In the genomic region with DNA sequence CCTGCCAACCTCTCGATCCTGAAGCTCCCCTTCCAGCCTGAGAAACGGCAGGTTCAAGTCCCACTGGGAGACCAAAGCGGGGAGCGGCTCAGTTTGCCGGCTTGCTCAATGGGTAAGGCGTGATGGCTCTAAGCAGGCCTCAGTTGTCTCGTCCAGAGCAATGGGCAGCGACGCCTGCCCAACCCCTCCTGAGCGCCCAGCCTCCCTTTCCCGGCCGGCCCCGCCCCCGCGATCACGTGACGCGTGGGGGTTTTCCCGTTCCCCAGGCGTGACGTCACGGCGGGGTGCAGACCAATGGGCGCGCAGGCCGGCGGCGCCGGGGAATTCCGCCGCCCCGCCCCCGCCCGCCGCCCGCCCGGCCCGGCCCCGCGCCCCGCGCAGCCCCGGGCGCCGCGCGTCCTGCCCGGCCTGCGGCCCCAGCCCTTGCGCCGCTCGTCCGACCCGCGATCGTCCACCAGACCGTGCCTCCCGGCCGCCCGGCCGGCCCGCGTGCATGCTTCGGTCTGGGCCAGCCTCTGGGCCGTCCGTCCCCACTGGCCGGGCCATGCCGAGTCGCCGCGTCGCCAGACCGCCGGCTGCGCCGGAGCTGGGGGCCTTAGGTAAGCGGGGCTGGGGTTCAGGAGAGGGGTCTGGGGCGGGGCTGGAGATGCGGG, we compare ENCODE assay signal across 8 cellular contexts. TPM values are rescaled to one million over a fixed set of nuclear protein-coding genes. Genes with fewer than 3 reads are reported as not detected.
DNase-seq lines count a peak whose midpoint lies in the region; ATAC-seq and TF ChIP-seq lines count a peak whose summit lies in the region.

A gene with protein sequence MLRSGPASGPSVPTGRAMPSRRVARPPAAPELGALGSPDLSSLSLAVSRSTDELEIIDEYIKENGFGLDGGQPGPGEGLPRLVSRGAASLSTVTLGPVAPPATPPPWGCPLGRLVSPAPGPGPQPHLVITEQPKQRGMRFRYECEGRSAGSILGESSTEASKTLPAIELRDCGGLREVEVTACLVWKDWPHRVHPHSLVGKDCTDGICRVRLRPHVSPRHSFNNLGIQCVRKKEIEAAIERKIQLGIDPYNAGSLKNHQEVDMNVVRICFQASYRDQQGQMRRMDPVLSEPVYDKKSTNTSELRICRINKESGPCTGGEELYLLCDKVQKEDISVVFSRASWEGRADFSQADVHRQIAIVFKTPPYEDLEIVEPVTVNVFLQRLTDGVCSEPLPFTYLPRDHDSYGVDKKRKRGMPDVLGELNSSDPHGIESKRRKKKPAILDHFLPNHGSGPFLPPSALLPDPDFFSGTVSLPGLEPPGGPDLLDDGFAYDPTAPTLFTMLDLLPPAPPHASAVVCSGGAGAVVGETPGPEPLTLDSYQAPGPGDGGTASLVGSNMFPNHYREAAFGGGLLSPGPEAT (plus strand): TSS at position 378 of the 653 bp plus-strand sequence. CDS start 116 bp downstream, at position 494.

- peaks cover 0 to 2% of the 10 kb centered on the region in 2 donors for H3K36me3 ChIP-seq in body of pancreas (replicated peaks in 1 of 2; ENCODE audit: insufficient read depth in 1 of 2, low read depth in 2 of 2)
- peaks cover 0 to 10% of the 10 kb centered on the region in 2 donors for H3K36me3 ChIP-seq in gastrocnemius medialis

- no peaks in the 10 kb centered on the region for H3K27me3 ChIP-seq in body of pancreas
- H3K27me3 ChIP-seq in gastrocnemius medialis: no peaks in the 10 kb centered on the region

- no peak for TF ChIP-seq CTCF in body of pancreas (IDR thresholded peaks at IDR 0.05)
- TF ChIP-seq CTCF in gastrocnemius medialis (IDR thresholded peaks at IDR 0.05 in 4 of 5, conservative IDR thresholded peaks at IDR 0.05 in 1 of 5): peak in 1 of 5 experiments; percentile 18

- in situ Hi-C loops in gastrocnemius medialis (cut with MboI; ENCODE audit: low sequenced_read_pairs in 4 of 4): no loop called here

- TF ChIP-seq POLR2A in body of pancreas (IDR thresholded peaks at IDR 0.05) (no peak), gastrocnemius medialis (IDR thresholded peaks at IDR 0.05) (no peak)

- 2% methylated on average over 64 of the region's 79 CpGs; no CpG with 5 or more reads in 1 of the 2 donors for WGBS in body of pancreas, 2 donors

- ATAC-seq in HG02943 (IDR thresholded peaks at IDR 0.05; ENCODE audit: low read depth, unreplicated experiment) (peak; percentile 40), body of pancreas (peak; percentile 81), gastrocnemius medialis (peak; percentile 80 to 84)

- DNase-seq in DMS79 treated with DMSO at 0.1 percent for 48 hours (lab: John Stamatoyannopoulos, UW): peak; percentile 35
- DNase-seq in DMS79 (lab: John Stamatoyannopoulos, UW): no peak
- DNase-seq in NCI-H2029 (lab: John Stamatoyannopoulos, UW): peak; percentile 79
- DNase-seq in UCSD-AML1 (lab: John Stamatoyannopoulos, UW; ENCODE audit: unreplicated experiment): peak; percentile 95
- peak; percentile 95 to 96 (median 96) for DNase-seq in body of pancreas
- peak; percentile 88 to 92 for DNase-seq in gastrocnemius medialis

- peaks cover 15% of the 10 kb centered on the region for H3K4me1 ChIP-seq in body of pancreas
- H3K4me1 ChIP-seq in gastrocnemius medialis: peaks cover 0 to 8% of the 10 kb centered on the region in 2 donors

- peak within 1 kb of the TSS; percentile 50 to 74 for H3K4me3 ChIP-seq in body of pancreas
- H3K4me3 ChIP-seq in iPS-11a (ENCODE audit: low read depth, low read length): peak within 1 kb of the TSS; percentile 60
- H3K4me3 ChIP-seq in gastrocnemius medialis: peak within 1 kb of the TSS; percentile 74 to 95 (median 92)

- intact Hi-C loops in body of pancreas (cut with DNase I) (no loop called here), gastrocnemius medialis (cut with DNase I; ENCODE audit: low total_unique reads) (loop anchor here (2.0 to 5.0 kb wide), 3 partner anchors 38 to 154 kb away; a partner anchor contains a TSS)

- H3K9me3 ChIP-seq in body of pancreas (no peaks in the 10 kb centered on the region), gastrocnemius medialis (no peaks in the 10 kb centered on the region)

- peak within 1 kb of the TSS; percentile 97 to 100 (median 99) for H3K27ac ChIP-seq in body of pancreas
- H3K27ac ChIP-seq in gastrocnemius medialis: peak within 1 kb of the TSS; percentile 98 to 100 (median 100)

RNA-seq across cellular contexts. Expression of the gene that starts here (rescaled TPM):
- total RNA-seq in body of pancreas: 10 to 100 TPM in 1 of 2 donors, 1 to 10 TPM in 1; 8.9 to 11.9 TPM
- total RNA-seq in gastrocnemius medialis: 10 to 100 TPM in 3 of 4 donors, 1 to 10 TPM in 1; 8.4 to 21.5 (median 12.9) TPM
